ENCODE assay signal across 18 cellular contexts in the genomic region with DNA sequence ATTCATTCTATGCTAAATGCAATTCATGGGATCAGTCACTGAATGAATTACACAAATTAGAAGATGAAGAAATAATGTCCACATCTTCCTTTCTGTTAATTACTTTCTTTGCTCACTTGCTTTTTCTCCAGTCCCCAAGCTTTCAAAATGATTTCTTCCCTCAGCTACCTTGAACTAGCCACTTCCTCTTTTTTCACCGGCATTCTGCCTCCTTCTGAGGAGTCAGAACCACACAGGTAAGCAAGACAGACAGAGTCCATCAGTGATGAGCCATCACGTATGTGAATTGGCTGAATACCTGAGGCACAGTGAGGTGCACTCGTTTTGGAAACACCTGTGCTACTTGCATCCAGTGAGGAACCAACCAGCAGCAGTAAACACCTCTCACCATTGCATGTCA.
"Had no signal": no experiment of that assay in that cellular context is flagged by ENCODE, and none has a peak within 500 bp of the region (broad histone marks: within the 10 kb centered on the region; RNA-seq: fewer than 3 reads in every experiment).

No MANE protein-coding gene starts in this region.

- H3K27me3 Mint-ChIP-seq: activated B cell treated with CpG ODN at 0.5 μM for 24 hours; activated CD4-positive, alpha-beta memory T cell treated with anti-CD3 and anti-CD28 coated beads for 36 hours; activated naive CD4-positive, alpha-beta T cell treated with anti-CD3 and anti-CD28 coated beads, Interleukin-2, amount 50 U/mL, for 24 hours had no signal

- H3K27ac Mint-ChIP-seq: activated B cell treated with CpG ODN at 0.5 μM for 24 hours; activated CD4-positive, alpha-beta memory T cell treated with anti-CD3 and anti-CD28 coated beads for 36 hours; activated naive CD4-positive, alpha-beta T cell treated with anti-CD3 and anti-CD28 coated beads, Interleukin-2, amount 50 U/mL, for 24 hours had no signal

- H3K36me3 Mint-ChIP-seq: activated CD4-positive, alpha-beta memory T cell treated with anti-CD3 and anti-CD28 coated beads for 36 hours; activated naive CD4-positive, alpha-beta T cell treated with anti-CD3 and anti-CD28 coated beads, Interleukin-2, amount 50 U/mL, for 24 hours had no signal

- H3K4me1 Mint-ChIP-seq: activated B cell treated with CpG ODN at 0.5 μM for 24 hours; activated naive CD4-positive, alpha-beta T cell treated with anti-CD3 and anti-CD28 coated beads, Interleukin-2, amount 50 U/mL, for 24 hours had no signal

- FAIRE-seq: keratinocyte, pancreas had no signal

- H3K9me3 Mint-ChIP-seq: activated B cell treated with CpG ODN at 0.5 μM for 24 hours; activated naive CD4-positive, alpha-beta T cell treated with anti-CD3 and anti-CD28 coated beads, Interleukin-2, amount 50 U/mL, for 24 hours; nephron progenitor cell had no signal

- ATAC-seq: left colon; pancreas; right cardiac atrium; stimulated activated naive CD8-positive, alpha-beta T cell treated with anti-CD3 and anti-CD28 coated beads, Interleukin-15, Interleukin-2, amounts not matched to agents 100 U/mL and 50 U/mL, for 24 hours had no signal

- H3K4me3 Mint-ChIP-seq: activated B cell treated with CpG ODN at 0.5 μM for 24 hours; activated CD4-positive, alpha-beta memory T cell treated with anti-CD3 and anti-CD28 coated beads for 36 hours; activated naive CD4-positive, alpha-beta T cell treated with anti-CD3 and anti-CD28 coated beads, Interleukin-2, amount 50 U/mL, for 24 hours; brain; nephron progenitor cell had no signal

- DNase-seq: activated B cell treated with CpG ODN at 0.5 μM for 24 hours; activated CD4-positive, alpha-beta memory T cell treated with anti-CD3 and anti-CD28 coated beads for 36 hours; activated CD4-positive, alpha-beta T cell treated with anti-CD3 and anti-CD28 coated beads for 4 hours; activated gamma-delta T cell treated with Interleukin-2 at 50 U/mL for 16 hours; aorta; central memory CD4-positive, alpha-beta T cell; effector memory CD4-positive, alpha-beta T cell; left colon; mesenchymal stem cell; nephron progenitor cell; pancreas; right cardiac atrium; stimulated activated CD4-positive, alpha-beta T cell treated with anti-CD3 and anti-CD28 coated beads, Interleukin-4, amount 100 ng/mL, for 24 hours; stimulated activated naive CD8-positive, alpha-beta T cell treated with anti-CD3 and anti-CD28 coated beads, Interleukin-15, Interleukin-2, amounts not matched to agents 100 U/mL and 50 U/mL, for 24 hours; upper lobe of left lung had no signal
